In the genomic region with DNA sequence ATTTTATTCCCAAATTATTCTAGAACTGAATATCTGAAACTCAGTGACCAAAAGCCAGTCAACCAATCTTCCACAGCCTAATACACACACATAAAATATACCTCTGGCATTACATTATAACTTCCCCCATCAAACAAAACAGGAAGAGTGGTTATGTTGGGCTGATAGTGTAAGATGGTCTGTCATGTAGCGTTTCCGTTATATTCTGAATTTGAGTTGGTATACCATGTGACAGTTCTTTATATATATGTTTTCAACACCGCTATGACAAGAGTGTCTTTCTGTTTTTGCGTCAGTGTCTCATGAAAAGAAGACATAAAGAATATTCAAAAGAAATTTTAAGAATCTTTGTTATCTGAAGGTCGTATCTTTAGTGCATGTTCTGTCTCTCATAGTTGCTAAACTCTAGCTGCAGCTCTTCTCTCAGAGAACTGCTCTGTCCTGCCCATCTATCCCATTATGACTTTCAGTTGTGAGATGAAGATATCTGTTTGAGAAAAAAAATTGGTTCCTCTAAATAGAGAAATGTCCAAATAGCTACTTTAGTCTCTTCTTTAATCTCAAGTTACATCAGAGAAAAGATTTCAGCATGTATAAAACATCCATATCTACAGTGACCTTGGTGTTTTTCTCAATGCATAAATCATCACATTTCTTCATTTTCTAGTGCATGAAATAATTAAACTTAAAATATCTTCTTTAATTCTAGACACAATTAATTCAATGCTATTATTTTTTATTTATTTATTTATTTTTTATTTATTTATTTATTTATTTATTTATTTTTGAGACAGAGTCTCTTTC, we compare ENCODE assay signal across 9 cellular contexts. TPM values are rescaled to one million over a fixed set of nuclear protein-coding genes. Genes with fewer than 3 reads are reported as not detected.
DNase-seq lines count a peak whose midpoint lies in the region; ATAC-seq lines count a peak whose summit lies in the region.
"Had no signal": no experiment of that assay in that cellular context is flagged by ENCODE, and none has a peak within 500 bp of the region (broad histone marks: within the 10 kb centered on the region; RNA-seq: fewer than 3 reads in every experiment).

No MANE protein-coding gene starts in this region.

- H3K27me3 Mint-ChIP-seq in activated T-cell treated with anti-CD3 and anti-CD28 coated beads, Interleukin-2, amount 50 U/mL, for 72 hours (ENCODE audit: low read depth): no peaks in the 10 kb centered on the region
- H3K27me3 Mint-ChIP-seq in T-helper 17 cell: no peaks in the 10 kb centered on the region
- H3K27me3 Mint-ChIP-seq in stimulated activated naive B cell treated with anti-CD40 and anti-IgM and Interleukin-4, amounts not matched to agents 10 μg/mL and 1 μg/mL and 100 μg/mL, for 72 hours: no peaks in the 10 kb centered on the region

- peaks cover 2 to 4% of the 10 kb centered on the region in 2 donors for H3K36me3 Mint-ChIP-seq in activated T-cell treated with anti-CD3 and anti-CD28 coated beads, Interleukin-2, amount 50 U/mL, for 72 hours (ENCODE audit: insufficient read depth in 2 of 2)
- no peaks in the 10 kb centered on the region for H3K36me3 Mint-ChIP-seq in T-helper 17 cell (ENCODE audit: low read depth)
- peaks cover 12 to 16% of the 10 kb centered on the region in 2 donors for H3K36me3 Mint-ChIP-seq in stimulated activated naive B cell treated with anti-CD40 and anti-IgM and Interleukin-4, amounts not matched to agents 10 μg/mL and 1 μg/mL and 100 μg/mL, for 72 hours

- H3K4me1 ChIP-seq in aorta (ENCODE audit: control insufficient read depth in 1 of 2, insufficient read depth in 2 of 2, low read length in 2 of 2): no peaks in the 10 kb centered on the region

- H3K9me3 ChIP-seq in T-helper 17 cell (ENCODE audit: control insufficient read depth, low read length, poor library complexity, severe bottlenecking) (no peaks in the 10 kb centered on the region), aorta (ENCODE audit: control insufficient read depth, low read length) (no peaks in the 10 kb centered on the region)

- no peak overlapping the region for H3K4me3 ChIP-seq in aorta (ENCODE audit: low read length in 2 of 2)

- no peaks in the 10 kb centered on the region for H3K27me3 ChIP-seq in aorta (ENCODE audit: control insufficient read depth in 1 of 2, insufficient read depth in 2 of 2, low read length in 1 of 2)

- H3K4me3 Mint-ChIP-seq in activated T-cell treated with anti-CD3 and anti-CD28 coated beads, Interleukin-2, amount 50 U/mL, for 72 hours: peak overlapping the region; percentile 56 to 77
- peak overlapping the region; percentile 63 for H3K4me3 Mint-ChIP-seq in T-helper 17 cell
- peak overlapping the region; percentile 40 to 56 for H3K4me3 Mint-ChIP-seq in stimulated activated naive B cell treated with anti-CD40 and anti-IgM and Interleukin-4, amounts not matched to agents 10 μg/mL and 1 μg/mL and 100 μg/mL, for 72 hours

- no peaks in the 10 kb centered on the region for H3K9me3 Mint-ChIP-seq in activated T-cell treated with anti-CD3 and anti-CD28 coated beads, Interleukin-2, amount 50 U/mL, for 72 hours
- H3K9me3 Mint-ChIP-seq in stimulated activated naive B cell treated with anti-CD40 and anti-IgM and Interleukin-4, amounts not matched to agents 10 μg/mL and 1 μg/mL and 100 μg/mL, for 72 hours: peaks cover 1 to 8% of the 10 kb centered on the region in 2 donors

- H3K27ac Mint-ChIP-seq in activated T-cell treated with anti-CD3 and anti-CD28 coated beads, Interleukin-2, amount 50 U/mL, for 72 hours: peak overlapping the region; percentile 35
- H3K27ac Mint-ChIP-seq in T-helper 17 cell: peak overlapping the region; percentile 44
- peak overlapping the region; percentile 39 for H3K27ac Mint-ChIP-seq in stimulated activated naive B cell treated with anti-CD40 and anti-IgM and Interleukin-4, amounts not matched to agents 10 μg/mL and 1 μg/mL and 100 μg/mL, for 72 hours

- H3K4me1 Mint-ChIP-seq in activated T-cell treated with anti-CD3 and anti-CD28 coated beads, Interleukin-2, amount 50 U/mL, for 72 hours (ENCODE audit: low read depth): peaks cover 33% of the 10 kb centered on the region
- peaks cover 20% of the 10 kb centered on the region for H3K4me1 Mint-ChIP-seq in T-helper 17 cell
- peaks cover 16 to 33% of the 10 kb centered on the region in 2 donors for H3K4me1 Mint-ChIP-seq in stimulated activated naive B cell treated with anti-CD40 and anti-IgM and Interleukin-4, amounts not matched to agents 10 μg/mL and 1 μg/mL and 100 μg/mL, for 72 hours

- WGBS in aorta, 2 donors: 91 to 92% methylated on average over 5 of the region's 5 CpGs

- no peak for DNase-seq in activated T-cell treated with anti-CD3 and anti-CD28 coated beads, Interleukin-2, amount 50 U/mL, for 72 hours
- DNase-seq in activated T-cell treated with anti-CD3 and anti-CD28 coated beads, Interleukin-2, amount 50 U/mL, for 1 hour: no peak
- DNase-seq in T-helper 17 cell (no peak), COLO829 (ENCODE audit: low spot score) (no peak), aorta (no peak)
- DNase-seq in stimulated activated naive B cell treated with anti-CD40 and anti-IgM and Interleukin-4, amounts not matched to agents 10 μg/mL and 1 μg/mL and 100 μg/mL, for 72 hours: no peak
- DNase-seq in effector CD8-positive, alpha-beta T cell (lab: John Stamatoyannopoulos, UW): no peak
- DNase-seq: NCI-H2081 had no signal

- intact Hi-C loops in aorta (cut with DNase I): no loop called here

- no peak overlapping the region for H3K27ac ChIP-seq in aorta (ENCODE audit: low read depth in 1 of 2, low read length in 2 of 2)

- no peaks in the 10 kb centered on the region for H3K36me3 ChIP-seq in aorta (ENCODE audit: control insufficient read depth in 1 of 2, insufficient read depth in 2 of 2, low read length in 1 of 2)

- ATAC-seq in activated T-cell treated with anti-CD3 and anti-CD28 coated beads, Interleukin-2, amount 50 U/mL, for 72 hours (replicated peaks in 1 of 2): peak; percentile 95 to 97
- ATAC-seq in HG02885 (IDR thresholded peaks at IDR 0.05; ENCODE audit: poor library complexity, unreplicated experiment): peak; percentile 88
- ATAC-seq in T-helper 17 cell: peak; percentile 97
- peak; percentile 90 to 95 for ATAC-seq in stimulated activated naive B cell treated with anti-CD40 and anti-IgM and Interleukin-4, amounts not matched to agents 10 μg/mL and 1 μg/mL and 100 μg/mL, for 72 hours (replicated peaks)
- ATAC-seq in aorta (ENCODE audit: low FRiP score): no peak

RNA-seq across cellular contexts. Expression of a gene that starts 24.1 kb away (rescaled TPM):
- total RNA-seq in activated T-cell treated with anti-CD3 and anti-CD28 coated beads, Interleukin-2, amount 50 U/mL, for 72 hours: 10 to 100 TPM; 36.9 to 39.5 TPM
- 10 to 100 TPM; 64.5 to 80.4 TPM for total RNA-seq in T-helper 17 cell
- 10 to 100 TPM; 50.6 to 51.8 TPM for total RNA-seq in aorta
- 10 to 100 TPM; 10.5 to 23.1 TPM for polyA plus RNA-seq in aorta
